19 cellular contexts compared by ENCODE assay signal in genomic region chr7:26049081-26049480, GRCh38.
DNase-seq lines count a peak whose midpoint lies in the region; ATAC-seq, FAIRE-seq and TF ChIP-seq lines count a peak whose summit lies in the region.
"Had no signal": no experiment of that assay in that cellular context is flagged by ENCODE, and none has a peak within 500 bp of the region (broad histone marks: within the 10 kb centered on the region; RNA-seq: fewer than 3 reads in every experiment).

No MANE protein-coding gene starts in this region.

- no TSS peak for BruUV-seq in Calu3 (replicated peaks; lab: Mats Ljungman, UMichigan)

- no peak for TF ChIP-seq CTCF in Calu3 (IDR thresholded peaks at IDR 0.05; ENCODE audit: unreplicated experiment)

- peaks cover 12% of the 10 kb centered on the region for H3K27me3 Mint-ChIP-seq in Calu3 (ENCODE audit: unreplicated experiment)

- H3K27ac Mint-ChIP-seq in Calu3 (ENCODE audit: unreplicated experiment) = no peak overlapping the region
- no peak overlapping the region for H3K27ac Mint-ChIP-seq in stimulated activated effector memory CD8-positive, alpha-beta T cell treated with anti-CD3 and anti-CD28 coated beads, Interleukin-12 subunit alpha, Interleukin-12 subunit beta, amount 100 ng/mL, for 72 hours
- H3K27ac Mint-ChIP-seq: B cell; CD4-positive, CD25-positive, alpha-beta regulatory T cell; CD8-positive, alpha-beta T cell had no signal

- no peak for FAIRE-seq in GM12892 (lab: Jason Lieb, UNC)
- FAIRE-seq: GM12891, GM19239, H1 had no signal

- TF ChIP-seq POLR2A in GM12892 (IDR thresholded peaks at IDR 0.05; ENCODE audit: low read depth, low read length) = no peak

- H3K9me3 Mint-ChIP-seq in Calu3 (ENCODE audit: low read depth, unreplicated experiment) = peaks cover 4% of the 10 kb centered on the region
- H3K9me3 Mint-ChIP-seq in stimulated activated effector memory CD8-positive, alpha-beta T cell treated with anti-CD3 and anti-CD28 coated beads, Interleukin-12 subunit alpha, Interleukin-12 subunit beta, amount 100 ng/mL, for 72 hours = no peaks in the 10 kb centered on the region
- H3K9me3 Mint-ChIP-seq: CD8-positive, alpha-beta T cell had no signal

- peaks cover 24% of the 10 kb centered on the region for H3K4me1 Mint-ChIP-seq in Calu3 (ENCODE audit: low read depth, unreplicated experiment)
- no peaks in the 10 kb centered on the region for H3K4me1 Mint-ChIP-seq in stimulated activated effector memory CD8-positive, alpha-beta T cell treated with anti-CD3 and anti-CD28 coated beads, Interleukin-12 subunit alpha, Interleukin-12 subunit beta, amount 100 ng/mL, for 72 hours
- H3K4me1 Mint-ChIP-seq: B cell; CD4-positive, CD25-positive, alpha-beta regulatory T cell had no signal

- CTCF ChIA-PET in Calu3 (lab: Charles Lee) = interaction anchor here (0.9 to 1.2 kb wide), 2 partner anchors 154 to 193 kb away, joined by 3 read pairs; no protein-coding TSS in a partner anchor

- DNase-seq in Calu3 (peak; percentile 27), kidney tubule cell (ENCODE audit: low spot score) (peak; percentile 46), renal cortical epithelial cell (ENCODE audit: low read depth) (peak; percentile 34), GM12892 (ENCODE audit: insufficient read length) (no peak)
- no peak for DNase-seq in effector CD8-positive, alpha-beta T cell (lab: John Stamatoyannopoulos, UW)
- DNase-seq in stimulated activated effector memory CD8-positive, alpha-beta T cell treated with anti-CD3 and anti-CD28 coated beads, Interleukin-12 subunit alpha, Interleukin-12 subunit beta, amount 100 ng/mL, for 72 hours (ENCODE audit: low spot score in 2 of 2) = no peak
- DNase-seq: Caco-2; CD4-positive, CD25-positive, alpha-beta regulatory T cell; CD8-positive, alpha-beta T cell; DMS53; DMS79 treated with DMSO at 0.1 percent for 48 hours; GF-D8; GM23248; H7; HCEC 1CT had no signal

- no peak for ATAC-seq in stimulated activated effector memory CD8-positive, alpha-beta T cell treated with anti-CD3 and anti-CD28 coated beads, Interleukin-12 subunit alpha, Interleukin-12 subunit beta, amount 100 ng/mL, for 72 hours
- ATAC-seq: CD8-positive, alpha-beta T cell had no signal

- intact Hi-C loops in Calu3 (cut with micrococcal nuclease; ENCODE audit: unreplicated experiment) = no loop called here

- no peak overlapping the region for H3K4me3 Mint-ChIP-seq in Calu3 (ENCODE audit: low read depth, unreplicated experiment)
- H3K4me3 Mint-ChIP-seq in stimulated activated effector memory CD8-positive, alpha-beta T cell treated with anti-CD3 and anti-CD28 coated beads, Interleukin-12 subunit alpha, Interleukin-12 subunit beta, amount 100 ng/mL, for 72 hours = no peak overlapping the region
- H3K4me3 Mint-ChIP-seq: B cell; CD4-positive, CD25-positive, alpha-beta regulatory T cell; CD8-positive, alpha-beta T cell had no signal

- H3K36me3 Mint-ChIP-seq in Calu3 (ENCODE audit: insufficient read depth, unreplicated experiment) = no peaks in the 10 kb centered on the region
- no peaks in the 10 kb centered on the region for H3K36me3 Mint-ChIP-seq in stimulated activated effector memory CD8-positive, alpha-beta T cell treated with anti-CD3 and anti-CD28 coated beads, Interleukin-12 subunit alpha, Interleukin-12 subunit beta, amount 100 ng/mL, for 72 hours
- H3K36me3 Mint-ChIP-seq: CD4-positive, CD25-positive, alpha-beta regulatory T cell; CD8-positive, alpha-beta T cell had no signal

Comparison
In these comparisons a context has a peak if more than half of its experiments do, and no peak if none do; other contexts are left out.
1. DNase-seq: peak in Calu3 (single experiment), kidney tubule cell (single experiment) and renal cortical epithelial cell (single experiment); none in effector CD8-positive, alpha-beta T cell (single experiment), GM12892 (single experiment) and stimulated activated effector memory CD8-positive, alpha-beta T cell treated with anti-CD3 and anti-CD28 coated beads, Interleukin-12 subunit alpha, Interleukin-12 subunit beta, amount 100 ng/mL, for 72 hours (0 of 2).